2 cellular contexts compared by ENCODE assay signal in genomic region chr19:38989066-38989605, GRCh38.
TF ChIP-seq lines count a peak whose summit lies in the region.

No MANE protein-coding gene starts in this region.

TF ChIP-seq in A549, 52 proteins besides CTCF, POLR2A, EP300 and RAD21 (continued from another document):
- TF ChIP-seq ESRRA (IDR thresholded peaks at IDR 0.05; ENCODE audit: borderline replicate concordance, low read length) = no peak
- no peak for TF ChIP-seq RCOR1 (IDR thresholded peaks at IDR 0.05; ENCODE audit: low read depth, low read length)
- no peak for TF ChIP-seq ELK1 (IDR thresholded peaks at IDR 0.05; ENCODE audit: low read depth, low read length)

TF ChIP-seq in HCT116, 20 proteins besides CTCF, POLR2A, EP300 and RAD21 (continued from another document):
- TF ChIP-seq REST (IDR thresholded peaks at IDR 0.05; ENCODE audit: low read depth) (no peak), EGR1 (IDR thresholded peaks at IDR 0.05; ENCODE audit: low read depth) (no peak), FOSL1 (IDR thresholded peaks at IDR 0.05; ENCODE audit: low read depth) (no peak), POLR2AphosphoS5 (IDR thresholded peaks at IDR 0.05; ENCODE audit: low read depth, low read length) (no peak), MAX (IDR thresholded peaks at IDR 0.05) (no peak), ATF3 (IDR thresholded peaks at IDR 0.05) (no peak)
